18 cellular contexts compared by ENCODE assay signal in the genomic region with DNA sequence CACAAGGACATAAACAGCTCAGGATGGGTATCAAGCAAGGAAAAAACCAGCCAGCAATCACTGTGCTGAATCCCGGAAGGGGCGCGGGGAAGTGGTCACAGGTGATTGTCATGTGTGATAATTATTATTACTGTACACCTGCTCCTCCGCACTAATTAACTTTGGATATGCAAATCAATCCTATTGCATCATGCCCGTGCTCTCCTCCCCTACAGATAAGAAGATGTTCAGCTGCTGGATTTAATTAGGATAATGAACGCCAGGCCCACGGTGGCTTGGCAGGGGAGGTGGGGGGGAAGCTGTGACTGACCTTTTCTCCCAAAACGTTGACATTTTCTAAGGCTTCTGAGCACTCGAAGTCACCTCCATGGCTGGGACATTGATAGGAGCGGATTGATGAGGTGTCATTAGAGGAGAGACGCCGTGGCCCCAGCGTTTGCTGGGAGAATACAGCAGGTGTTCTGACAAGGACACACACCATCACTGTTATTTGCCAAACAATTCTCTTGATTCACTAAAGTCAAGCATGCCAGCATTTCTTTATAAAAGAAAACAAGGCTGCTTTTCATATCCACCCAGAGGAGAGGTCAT.
DNase-seq lines count a peak whose midpoint lies in the region; ATAC-seq, FAIRE-seq and TF ChIP-seq lines count a peak whose summit lies in the region.
"Had no signal": no experiment of that assay in that cellular context is flagged by ENCODE, and none has a peak within 500 bp of the region (broad histone marks: within the 10 kb centered on the region; RNA-seq: fewer than 3 reads in every experiment).

No MANE protein-coding gene starts in this region.

- DNase-seq in NCI-H187 (lab: John Stamatoyannopoulos, UW) (peak; percentile 37 to 87), NCI-H82 (lab: John Stamatoyannopoulos, UW) (peak; percentile 75), psoas muscle (no peak)
- DNase-seq in CD4-positive, alpha-beta T cell, result no peak
- no peak for DNase-seq in effector CD8-positive, alpha-beta T cell (lab: John Stamatoyannopoulos, UW)
- DNase-seq in activated CD8-positive, alpha-beta T cell treated with anti-CD3 and anti-CD28 coated beads for 36 hours, result no peak
- DNase-seq: activated CD8-positive, alpha-beta T cell treated with anti-CD3 and anti-CD28 coated beads, Interleukin-2, amount 10 ng/mL, durations not matched to agents 7 days and 5 days; aorta; cortex of kidney; heart right ventricle; HFFc6; SJCRH30 had no signal

- no peak for TF ChIP-seq CTCF in CD4-positive, alpha-beta T cell (IDR thresholded peaks at IDR 0.05)
- TF ChIP-seq CTCF in psoas muscle (IDR thresholded peaks at IDR 0.05), result no peak
- TF ChIP-seq CTCF in activated CD8-positive, alpha-beta T cell treated with anti-CD3 and anti-CD28 coated beads for 36 hours (IDR thresholded peaks at IDR 0.05), result no peak

- no peak overlapping the region for H3K4me3 ChIP-seq in psoas muscle
- H3K4me3 ChIP-seq: heart right ventricle, SJCRH30 had no signal

- no peaks in the 10 kb centered on the region for H3K4me1 ChIP-seq in psoas muscle
- H3K4me1 ChIP-seq: parathyroid adenoma, SJCRH30 had no signal

- no peak overlapping the region for H3K27ac Mint-ChIP-seq in CD4-positive, alpha-beta T cell
- no peak overlapping the region for H3K27ac Mint-ChIP-seq in activated CD8-positive, alpha-beta T cell treated with anti-CD3 and anti-CD28 coated beads for 36 hours
- H3K27ac Mint-ChIP-seq: activated CD8-positive, alpha-beta T cell treated with anti-CD3 and anti-CD28 coated beads, Interleukin-2, amount 10 ng/mL, durations not matched to agents 7 days and 5 days; activated T-helper 2 cell treated with anti-CD3 and anti-CD28 coated beads, Interferon-gamma antibody, Interleukin-2, Interleukin-4, amounts not matched to agents 10 μg/mL and 5 μg/mL and 100 μg/mL, durations not matched to agents 14 hours and 24 hours and 36 hours; B cell; HFFc6 had no signal

- POLR2A ChIA-PET in CD4-positive, alpha-beta T cell (lab: Charles Lee), result no interaction called here
- POLR2A ChIA-PET in activated CD8-positive, alpha-beta T cell treated with anti-CD3 and anti-CD28 coated beads for 36 hours (lab: Charles Lee), result no interaction called here

- no peaks in the 10 kb centered on the region for H3K27me3 ChIP-seq in CD4-positive, alpha-beta T cell (ENCODE audit: control insufficient read depth, insufficient read depth, low read length)
- no peaks in the 10 kb centered on the region for H3K27me3 ChIP-seq in psoas muscle (ENCODE audit: insufficient read depth in 3 of 3, low read length in 2 of 3)
- H3K27me3 ChIP-seq: heart right ventricle, SJCRH30 had no signal

- intact Hi-C loops in CD4-positive, alpha-beta T cell (cut with DNase I, micrococcal nuclease), result no loop called here
- intact Hi-C loops in psoas muscle (cut with DNase I), result no loop called here
- intact Hi-C loops in activated CD8-positive, alpha-beta T cell treated with anti-CD3 and anti-CD28 coated beads for 36 hours (cut with micrococcal nuclease), result no loop called here

- peak; percentile 21 for FAIRE-seq in islet of Langerhans (lab: Jason Lieb, UNC)
- FAIRE-seq: TTC549 had no signal

- H3K36me3 Mint-ChIP-seq in CD4-positive, alpha-beta T cell (ENCODE audit: low read depth), result no peaks in the 10 kb centered on the region
- no peaks in the 10 kb centered on the region for H3K36me3 Mint-ChIP-seq in activated CD8-positive, alpha-beta T cell treated with anti-CD3 and anti-CD28 coated beads for 36 hours (ENCODE audit: low read depth)

- no peaks in the 10 kb centered on the region for H3K9me3 ChIP-seq in CD4-positive, alpha-beta T cell (ENCODE audit: control insufficient read depth, low read length)
- no peaks in the 10 kb centered on the region for H3K9me3 ChIP-seq in psoas muscle
- H3K9me3 ChIP-seq: heart right ventricle, SJCRH30 had no signal

- no peak for ATAC-seq in CD4-positive, alpha-beta T cell (ENCODE audit: poor library complexity)
- ATAC-seq in psoas muscle, result no peak
- ATAC-seq in activated CD8-positive, alpha-beta T cell treated with anti-CD3 and anti-CD28 coated beads for 36 hours, result no peak
- ATAC-seq: activated CD8-positive, alpha-beta T cell treated with anti-CD3 and anti-CD28 coated beads, Interleukin-2, amount 10 ng/mL, durations not matched to agents 7 days and 5 days; heart right ventricle had no signal

- no peak overlapping the region for H3K4me3 Mint-ChIP-seq in CD4-positive, alpha-beta T cell
- no peak overlapping the region for H3K4me3 Mint-ChIP-seq in activated CD8-positive, alpha-beta T cell treated with anti-CD3 and anti-CD28 coated beads for 36 hours
- H3K4me3 Mint-ChIP-seq: activated CD8-positive, alpha-beta T cell treated with anti-CD3 and anti-CD28 coated beads, Interleukin-2, amount 10 ng/mL, durations not matched to agents 7 days and 5 days; B cell; HFFc6 had no signal

- H3K4me1 Mint-ChIP-seq in CD4-positive, alpha-beta T cell (ENCODE audit: low read depth), result peaks cover 12% of the 10 kb centered on the region
- H3K4me1 Mint-ChIP-seq in activated CD8-positive, alpha-beta T cell treated with anti-CD3 and anti-CD28 coated beads for 36 hours (ENCODE audit: low read depth), result peaks cover 8% of the 10 kb centered on the region
- H3K4me1 Mint-ChIP-seq: B cell had no signal

- WGBS in psoas muscle, 3 donors, result 70 to 73% (median 70%) methylated on average over 13 of the region's 13 CpGs

- H3K27ac ChIP-seq in CD4-positive, alpha-beta T cell (ENCODE audit: low read depth, low read length), result no peak overlapping the region
- H3K27ac ChIP-seq in psoas muscle, result no peak overlapping the region
- H3K27ac ChIP-seq: heart right ventricle, parathyroid adenoma, SJCRH30 had no signal

- CTCF ChIA-PET in CD4-positive, alpha-beta T cell (lab: Charles Lee), result no interaction called here
- CTCF ChIA-PET in activated CD8-positive, alpha-beta T cell treated with anti-CD3 and anti-CD28 coated beads for 36 hours (lab: Charles Lee), result interaction anchor here (0.8 to 0.9 kb wide), 2 partner anchors 20 kb away, joined by 3 read pairs; no protein-coding TSS in a partner anchor

- no peaks in the 10 kb centered on the region for H3K27me3 Mint-ChIP-seq in CD4-positive, alpha-beta T cell
- H3K27me3 Mint-ChIP-seq in activated CD8-positive, alpha-beta T cell treated with anti-CD3 and anti-CD28 coated beads for 36 hours, result peaks cover 2% of the 10 kb centered on the region
- H3K27me3 Mint-ChIP-seq: B cell had no signal

- H3K36me3 ChIP-seq in psoas muscle (ENCODE audit: insufficient read depth in 1 of 2, low read depth in 1 of 2), result no peaks in the 10 kb centered on the region
- H3K36me3 ChIP-seq: heart right ventricle, SJCRH30 had no signal

- H3K9me3 Mint-ChIP-seq in CD4-positive, alpha-beta T cell, result no peaks in the 10 kb centered on the region
- no peaks in the 10 kb centered on the region for H3K9me3 Mint-ChIP-seq in activated CD8-positive, alpha-beta T cell treated with anti-CD3 and anti-CD28 coated beads for 36 hours
- H3K9me3 Mint-ChIP-seq: activated T-helper 2 cell treated with anti-CD3 and anti-CD28 coated beads, Interferon-gamma antibody, Interleukin-2, Interleukin-4, amounts not matched to agents 10 μg/mL and 5 μg/mL and 100 μg/mL, durations not matched to agents 14 hours and 24 hours and 36 hours; HFFc6 had no signal

- peak; percentile 26 for TF ChIP-seq POLR2A in GM19099 (IDR thresholded peaks at IDR 0.05; ENCODE audit: extremely low read depth, insufficient read length, low read depth)

Comparison
In these comparisons a context has a peak if more than half of its experiments do, and no peak if none do; other contexts are left out.
1. DNase-seq: peak in NCI-H187 (2 of 2) and NCI-H82 (single experiment); none in CD4-positive, alpha-beta T cell (0 of 10), effector CD8-positive, alpha-beta T cell (single experiment), psoas muscle (0 of 2) and activated CD8-positive, alpha-beta T cell treated with anti-CD3 and anti-CD28 coated beads for 36 hours (single experiment).